1 cellular context compared by ENCODE assay signal in the genomic region with DNA sequence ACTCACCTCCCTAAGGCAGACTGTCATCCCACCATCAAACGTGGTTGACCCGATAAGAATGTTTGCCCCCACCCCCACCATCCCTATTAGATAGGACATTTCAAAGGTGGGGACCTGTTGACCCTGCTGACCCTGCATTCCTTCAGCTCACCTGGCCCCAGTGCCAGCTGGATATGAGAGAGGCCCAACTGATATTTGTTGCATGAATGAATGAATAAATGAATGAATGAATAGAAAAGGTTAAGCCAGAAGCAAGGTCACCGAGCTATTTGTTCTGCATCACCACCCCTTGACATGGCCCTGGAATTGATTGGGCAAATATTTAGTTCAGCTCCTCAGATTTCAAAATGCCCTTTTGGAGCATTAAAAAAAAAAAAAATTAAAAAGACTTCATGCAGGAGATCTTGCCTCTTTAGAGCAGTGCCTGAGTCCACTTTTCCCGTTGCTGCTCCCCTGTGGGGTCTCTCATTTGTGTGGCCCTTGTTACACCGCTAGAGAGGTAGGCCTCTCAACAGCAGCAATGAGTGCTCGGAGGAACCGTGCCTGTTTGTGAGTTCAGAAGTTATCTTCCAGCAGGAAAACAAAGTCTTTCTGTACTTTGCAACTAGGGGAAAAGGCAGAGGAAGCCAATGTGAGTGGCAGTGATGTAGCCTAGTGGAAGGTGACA.
TF ChIP-seq lines count a peak whose summit lies in the region.

No MANE protein-coding gene starts in this region.

TF ChIP-seq in HepG2, 621 proteins besides CTCF, POLR2A, EP300 and RAD21 (continued from another document and continues in another):
- TF ChIP-seq, protein P1, sequence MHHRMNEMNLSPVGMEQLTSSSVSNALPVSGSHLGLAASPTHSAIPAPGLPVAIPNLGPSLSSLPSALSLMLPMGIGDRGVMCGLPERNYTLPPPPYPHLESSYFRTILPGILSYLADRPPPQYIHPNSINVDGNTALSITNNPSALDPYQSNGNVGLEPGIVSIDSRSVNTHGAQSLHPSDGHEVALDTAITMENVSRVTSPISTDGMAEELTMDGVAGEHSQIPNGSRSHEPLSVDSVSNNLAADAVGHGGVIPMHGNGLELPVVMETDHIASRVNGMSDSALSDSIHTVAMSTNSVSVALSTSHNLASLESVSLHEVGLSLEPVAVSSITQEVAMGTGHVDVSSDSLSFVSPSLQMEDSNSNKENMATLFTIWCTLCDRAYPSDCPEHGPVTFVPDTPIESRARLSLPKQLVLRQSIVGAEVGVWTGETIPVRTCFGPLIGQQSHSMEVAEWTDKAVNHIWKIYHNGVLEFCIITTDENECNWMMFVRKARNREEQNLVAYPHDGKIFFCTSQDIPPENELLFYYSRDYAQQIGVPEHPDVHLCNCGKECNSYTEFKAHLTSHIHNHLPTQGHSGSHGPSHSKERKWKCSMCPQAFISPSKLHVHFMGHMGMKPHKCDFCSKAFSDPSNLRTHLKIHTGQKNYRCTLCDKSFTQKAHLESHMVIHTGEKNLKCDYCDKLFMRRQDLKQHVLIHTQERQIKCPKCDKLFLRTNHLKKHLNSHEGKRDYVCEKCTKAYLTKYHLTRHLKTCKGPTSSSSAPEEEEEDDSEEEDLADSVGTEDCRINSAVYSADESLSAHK (CRISPR knock-in tag; IDR thresholded peaks at IDR 0.05; ENCODE audit: borderline replicate concordance): no peak
- TF ChIP-seq KLF6 (CRISPR knock-in tag; IDR thresholded peaks at IDR 0.05) (no peak), ZNF446 (CRISPR knock-in tag; IDR thresholded peaks at IDR 0.05) (no peak), NBN (conservative IDR thresholded peaks at IDR 0.05) (no peak), ZNF317 (CRISPR knock-in tag; IDR thresholded peaks at IDR 0.05) (peak; percentile 67; the same call in 1 of the 2 replicates), ZNF326 (CRISPR knock-in tag; IDR thresholded peaks at IDR 0.05; ENCODE audit: borderline replicate concordance) (no peak; the same call in 1 of the 2 replicates), GZF1 (CRISPR knock-in tag; IDR thresholded peaks at IDR 0.05) (no peak), ZSCAN30 (CRISPR knock-in tag; IDR thresholded peaks at IDR 0.05) (no peak), ZNF589 (CRISPR knock-in tag; conservative IDR thresholded peaks at IDR 0.05) (no peak), ARID2 (CRISPR knock-in tag; IDR thresholded peaks at IDR 0.05; ENCODE audit: borderline replicate concordance) (no peak), CBX1 (IDR thresholded peaks at IDR 0.05; ENCODE audit: low read depth) (no peak), ZNF816 (CRISPR knock-in tag; IDR thresholded peaks at IDR 0.05; ENCODE audit: borderline replicate concordance) (no peak), MEIS2 (CRISPR knock-in tag; IDR thresholded peaks at IDR 0.05) (peak; percentile 35; the same call in 1 of the 2 replicates), DMAP1 (CRISPR knock-in tag; IDR thresholded peaks at IDR 0.05) (peak; percentile 17; the same call in 1 of the 2 replicates), ISL2 (CRISPR knock-in tag; IDR thresholded peaks at IDR 0.05) (peak; percentile 94), ZNF3 (CRISPR knock-in tag; IDR thresholded peaks at IDR 0.05) (no peak), ZNF775 (CRISPR knock-in tag; IDR thresholded peaks at IDR 0.05; ENCODE audit: borderline replicate concordance) (no peak), JARID2 (CRISPR knock-in tag; IDR thresholded peaks at IDR 0.05; ENCODE audit: insufficient replicate concordance) (no peak), SRY (CRISPR knock-in tag; IDR thresholded peaks at IDR 0.05) (no peak), CENPT (CRISPR knock-in tag; IDR thresholded peaks at IDR 0.05; ENCODE audit: low read depth) (no peak), ZNF652 (CRISPR knock-in tag; IDR thresholded peaks at IDR 0.05; ENCODE audit: borderline replicate concordance, low read depth) (no peak), KLF15 (CRISPR knock-in tag; IDR thresholded peaks at IDR 0.05; ENCODE audit: borderline replicate concordance) (no peak), NFE2L2 (IDR thresholded peaks at IDR 0.05; ENCODE audit: low read length) (no peak), ZNF564 (CRISPR knock-in tag; IDR thresholded peaks at IDR 0.05) (no peak), HDAC6 (IDR thresholded peaks at IDR 0.05; ENCODE audit: low read depth, low read length) (no peak), MZF1 (CRISPR knock-in tag; IDR thresholded peaks at IDR 0.05; ENCODE audit: borderline replicate concordance) (no peak)
- TF ChIP-seq, protein P2, sequence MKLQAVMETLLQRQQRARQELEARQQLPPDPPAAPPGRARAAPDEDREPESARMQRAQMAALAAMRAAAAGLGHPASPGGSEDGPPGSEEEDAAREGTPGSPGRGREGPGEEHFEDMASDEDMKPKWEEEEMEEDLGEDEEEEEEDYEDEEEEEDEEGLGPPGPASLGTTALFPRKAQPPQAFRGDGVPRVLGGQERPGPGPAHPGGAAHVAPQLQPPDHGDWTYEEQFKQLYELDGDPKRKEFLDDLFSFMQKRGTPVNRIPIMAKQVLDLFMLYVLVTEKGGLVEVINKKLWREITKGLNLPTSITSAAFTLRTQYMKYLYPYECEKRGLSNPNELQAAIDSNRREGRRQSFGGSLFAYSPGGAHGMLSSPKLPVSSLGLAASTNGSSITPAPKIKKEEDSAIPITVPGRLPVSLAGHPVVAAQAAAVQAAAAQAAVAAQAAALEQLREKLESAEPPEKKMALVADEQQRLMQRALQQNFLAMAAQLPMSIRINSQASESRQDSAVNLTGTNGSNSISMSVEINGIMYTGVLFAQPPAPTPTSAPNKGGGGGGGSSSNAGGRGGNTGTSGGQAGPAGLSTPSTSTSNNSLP (IDR thresholded peaks at IDR 0.05; ENCODE audit: low read depth, low read length): peak; percentile 80
- TF ChIP-seq, protein P3, sequence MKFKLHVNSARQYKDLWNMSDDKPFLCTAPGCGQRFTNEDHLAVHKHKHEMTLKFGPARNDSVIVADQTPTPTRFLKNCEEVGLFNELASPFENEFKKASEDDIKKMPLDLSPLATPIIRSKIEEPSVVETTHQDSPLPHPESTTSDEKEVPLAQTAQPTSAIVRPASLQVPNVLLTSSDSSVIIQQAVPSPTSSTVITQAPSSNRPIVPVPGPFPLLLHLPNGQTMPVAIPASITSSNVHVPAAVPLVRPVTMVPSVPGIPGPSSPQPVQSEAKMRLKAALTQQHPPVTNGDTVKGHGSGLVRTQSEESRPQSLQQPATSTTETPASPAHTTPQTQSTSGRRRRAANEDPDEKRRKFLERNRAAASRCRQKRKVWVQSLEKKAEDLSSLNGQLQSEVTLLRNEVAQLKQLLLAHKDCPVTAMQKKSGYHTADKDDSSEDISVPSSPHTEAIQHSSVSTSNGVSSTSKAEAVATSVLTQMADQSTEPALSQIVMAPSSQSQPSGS (CRISPR knock-in tag; IDR thresholded peaks at IDR 0.05): no peak
- TF ChIP-seq, protein P4, sequence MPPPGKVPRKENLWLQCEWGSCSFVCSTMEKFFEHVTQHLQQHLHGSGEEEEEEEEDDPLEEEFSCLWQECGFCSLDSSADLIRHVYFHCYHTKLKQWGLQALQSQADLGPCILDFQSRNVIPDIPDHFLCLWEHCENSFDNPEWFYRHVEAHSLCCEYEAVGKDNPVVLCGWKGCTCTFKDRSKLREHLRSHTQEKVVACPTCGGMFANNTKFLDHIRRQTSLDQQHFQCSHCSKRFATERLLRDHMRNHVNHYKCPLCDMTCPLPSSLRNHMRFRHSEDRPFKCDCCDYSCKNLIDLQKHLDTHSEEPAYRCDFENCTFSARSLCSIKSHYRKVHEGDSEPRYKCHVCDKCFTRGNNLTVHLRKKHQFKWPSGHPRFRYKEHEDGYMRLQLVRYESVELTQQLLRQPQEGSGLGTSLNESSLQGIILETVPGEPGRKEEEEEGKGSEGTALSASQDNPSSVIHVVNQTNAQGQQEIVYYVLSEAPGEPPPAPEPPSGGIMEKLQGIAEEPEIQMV (CRISPR knock-in tag; IDR thresholded peaks at IDR 0.05; ENCODE audit: low read depth): no peak
- TF ChIP-seq, protein P5, sequence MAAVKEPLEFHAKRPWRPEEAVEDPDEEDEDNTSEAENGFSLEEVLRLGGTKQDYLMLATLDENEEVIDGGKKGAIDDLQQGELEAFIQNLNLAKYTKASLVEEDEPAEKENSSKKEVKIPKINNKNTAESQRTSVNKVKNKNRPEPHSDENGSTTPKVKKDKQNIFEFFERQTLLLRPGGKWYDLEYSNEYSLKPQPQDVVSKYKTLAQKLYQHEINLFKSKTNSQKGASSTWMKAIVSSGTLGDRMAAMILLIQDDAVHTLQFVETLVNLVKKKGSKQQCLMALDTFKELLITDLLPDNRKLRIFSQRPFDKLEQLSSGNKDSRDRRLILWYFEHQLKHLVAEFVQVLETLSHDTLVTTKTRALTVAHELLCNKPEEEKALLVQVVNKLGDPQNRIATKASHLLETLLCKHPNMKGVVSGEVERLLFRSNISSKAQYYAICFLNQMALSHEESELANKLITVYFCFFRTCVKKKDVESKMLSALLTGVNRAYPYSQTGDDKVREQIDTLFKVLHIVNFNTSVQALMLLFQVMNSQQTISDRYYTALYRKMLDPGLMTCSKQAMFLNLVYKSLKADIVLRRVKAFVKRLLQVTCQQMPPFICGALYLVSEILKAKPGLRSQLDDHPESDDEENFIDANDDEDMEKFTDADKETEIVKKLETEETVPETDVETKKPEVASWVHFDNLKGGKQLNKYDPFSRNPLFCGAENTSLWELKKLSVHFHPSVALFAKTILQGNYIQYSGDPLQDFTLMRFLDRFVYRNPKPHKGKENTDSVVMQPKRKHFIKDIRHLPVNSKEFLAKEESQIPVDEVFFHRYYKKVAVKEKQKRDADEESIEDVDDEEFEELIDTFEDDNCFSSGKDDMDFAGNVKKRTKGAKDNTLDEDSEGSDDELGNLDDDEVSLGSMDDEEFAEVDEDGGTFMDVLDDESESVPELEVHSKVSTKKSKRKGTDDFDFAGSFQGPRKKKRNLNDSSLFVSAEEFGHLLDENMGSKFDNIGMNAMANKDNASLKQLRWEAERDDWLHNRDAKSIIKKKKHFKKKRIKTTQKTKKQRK (IDR thresholded peaks at IDR 0.05; ENCODE audit: low read length): no peak
- TF ChIP-seq, protein P6, sequence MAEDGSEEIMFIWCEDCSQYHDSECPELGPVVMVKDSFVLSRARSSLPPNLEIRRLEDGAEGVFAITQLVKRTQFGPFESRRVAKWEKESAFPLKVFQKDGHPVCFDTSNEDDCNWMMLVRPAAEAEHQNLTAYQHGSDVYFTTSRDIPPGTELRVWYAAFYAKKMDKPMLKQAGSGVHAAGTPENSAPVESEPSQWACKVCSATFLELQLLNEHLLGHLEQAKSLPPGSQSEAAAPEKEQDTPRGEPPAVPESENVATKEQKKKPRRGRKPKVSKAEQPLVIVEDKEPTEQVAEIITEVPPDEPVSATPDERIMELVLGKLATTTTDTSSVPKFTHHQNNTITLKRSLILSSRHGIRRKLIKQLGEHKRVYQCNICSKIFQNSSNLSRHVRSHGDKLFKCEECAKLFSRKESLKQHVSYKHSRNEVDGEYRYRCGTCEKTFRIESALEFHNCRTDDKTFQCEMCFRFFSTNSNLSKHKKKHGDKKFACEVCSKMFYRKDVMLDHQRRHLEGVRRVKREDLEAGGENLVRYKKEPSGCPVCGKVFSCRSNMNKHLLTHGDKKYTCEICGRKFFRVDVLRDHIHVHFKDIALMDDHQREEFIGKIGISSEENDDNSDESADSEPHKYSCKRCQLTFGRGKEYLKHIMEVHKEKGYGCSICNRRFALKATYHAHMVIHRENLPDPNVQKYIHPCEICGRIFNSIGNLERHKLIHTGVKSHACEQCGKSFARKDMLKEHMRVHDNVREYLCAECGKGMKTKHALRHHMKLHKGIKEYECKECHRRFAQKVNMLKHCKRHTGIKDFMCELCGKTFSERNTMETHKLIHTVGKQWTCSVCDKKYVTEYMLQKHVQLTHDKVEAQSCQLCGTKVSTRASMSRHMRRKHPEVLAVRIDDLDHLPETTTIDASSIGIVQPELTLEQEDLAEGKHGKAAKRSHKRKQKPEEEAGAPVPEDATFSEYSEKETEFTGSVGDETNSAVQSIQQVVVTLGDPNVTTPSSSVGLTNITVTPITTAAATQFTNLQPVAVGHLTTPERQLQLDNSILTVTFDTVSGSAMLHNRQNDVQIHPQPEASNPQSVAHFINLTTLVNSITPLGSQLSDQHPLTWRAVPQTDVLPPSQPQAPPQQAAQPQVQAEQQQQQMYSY (CRISPR knock-in tag; IDR thresholded peaks at IDR 0.05): no peak
- TF ChIP-seq, protein P7, sequence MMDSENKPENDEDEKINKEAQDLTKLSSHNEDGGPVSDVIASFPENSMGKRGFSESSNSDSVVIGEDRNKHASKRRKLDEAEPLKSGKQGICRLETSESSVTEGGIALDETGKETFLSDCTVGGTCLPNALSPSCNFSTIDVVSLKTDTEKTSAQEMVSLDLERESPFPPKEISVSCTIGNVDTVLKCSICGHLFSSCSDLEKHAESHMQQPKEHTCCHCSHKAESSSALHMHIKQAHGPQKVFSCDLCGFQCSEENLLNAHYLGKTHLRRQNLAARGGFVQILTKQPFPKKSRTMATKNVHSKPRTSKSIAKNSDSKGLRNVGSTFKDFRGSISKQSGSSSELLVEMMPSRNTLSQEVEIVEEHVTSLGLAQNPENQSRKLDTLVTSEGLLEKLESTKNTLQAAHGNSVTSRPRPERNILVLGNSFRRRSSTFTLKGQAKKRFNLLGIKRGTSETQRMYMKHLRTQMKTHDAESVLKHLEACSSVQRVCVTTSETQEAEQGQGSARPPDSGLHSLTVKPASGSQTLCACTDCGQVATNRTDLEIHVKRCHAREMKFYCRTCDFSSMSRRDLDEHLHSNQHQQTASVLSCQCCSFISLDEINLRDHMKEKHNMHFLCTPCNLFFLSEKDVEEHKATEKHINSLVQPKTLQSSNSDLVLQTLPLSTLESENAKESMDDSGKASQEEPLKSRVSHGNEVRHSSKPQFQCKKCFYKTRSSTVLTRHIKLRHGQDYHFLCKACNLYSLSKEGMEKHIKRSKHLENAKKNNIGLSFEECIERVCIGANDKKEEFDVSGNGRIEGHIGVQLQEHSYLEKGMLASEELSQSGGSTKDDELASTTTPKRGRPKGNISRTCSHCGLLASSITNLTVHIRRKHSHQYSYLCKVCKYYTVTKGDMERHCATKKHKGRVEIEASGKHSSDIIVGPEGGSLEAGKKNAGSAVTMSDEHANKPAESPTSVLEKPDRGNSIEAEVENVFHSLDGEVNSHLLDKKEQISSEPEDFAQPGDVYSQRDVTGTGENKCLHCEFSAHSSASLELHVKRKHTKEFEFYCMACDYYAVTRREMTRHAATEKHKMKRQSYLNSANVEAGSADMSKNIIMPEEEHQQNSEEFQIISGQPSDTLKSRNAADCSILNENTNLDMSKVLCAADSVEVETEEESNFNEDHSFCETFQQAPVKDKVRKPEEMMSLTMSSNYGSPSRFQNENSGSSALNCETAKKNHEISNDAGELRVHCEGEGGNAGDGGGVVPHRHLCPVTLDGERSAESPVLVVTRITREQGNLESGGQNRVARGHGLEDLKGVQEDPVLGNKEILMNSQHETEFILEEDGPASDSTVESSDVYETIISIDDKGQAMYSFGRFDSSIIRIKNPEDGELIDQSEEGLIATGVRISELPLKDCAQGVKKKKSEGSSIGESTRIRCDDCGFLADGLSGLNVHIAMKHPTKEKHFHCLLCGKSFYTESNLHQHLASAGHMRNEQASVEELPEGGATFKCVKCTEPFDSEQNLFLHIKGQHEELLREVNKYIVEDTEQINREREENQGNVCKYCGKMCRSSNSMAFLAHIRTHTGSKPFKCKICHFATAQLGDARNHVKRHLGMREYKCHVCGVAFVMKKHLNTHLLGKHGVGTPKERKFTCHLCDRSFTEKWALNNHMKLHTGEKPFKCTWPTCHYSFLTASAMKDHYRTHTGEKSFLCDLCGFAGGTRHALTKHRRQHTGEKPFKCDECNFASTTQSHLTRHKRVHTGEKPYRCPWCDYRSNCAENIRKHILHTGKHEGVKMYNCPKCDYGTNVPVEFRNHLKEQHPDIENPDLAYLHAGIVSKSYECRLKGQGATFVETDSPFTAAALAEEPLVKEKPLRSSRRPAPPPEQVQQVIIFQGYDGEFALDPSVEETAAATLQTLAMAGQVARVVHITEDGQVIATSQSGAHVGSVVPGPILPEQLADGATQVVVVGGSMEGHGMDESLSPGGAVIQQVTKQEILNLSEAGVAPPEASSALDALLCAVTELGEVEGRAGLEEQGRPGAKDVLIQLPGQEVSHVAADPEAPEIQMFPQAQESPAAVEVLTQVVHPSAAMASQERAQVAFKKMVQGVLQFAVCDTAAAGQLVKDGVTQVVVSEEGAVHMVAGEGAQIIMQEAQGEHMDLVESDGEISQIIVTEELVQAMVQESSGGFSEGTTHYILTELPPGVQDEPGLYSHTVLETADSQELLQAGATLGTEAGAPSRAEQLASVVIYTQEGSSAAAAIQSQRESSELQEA (CRISPR knock-in tag; IDR thresholded peaks at IDR 0.05; ENCODE audit: not compliant biosample characterization): no peak
